In genomic region chr17:2926019-2926650, GRCh38 we compare ENCODE assay signal across 12 cellular contexts.
DNase-seq lines count a peak whose midpoint lies in the region; ATAC-seq and TF ChIP-seq lines count a peak whose summit lies in the region.
"Had no signal": no experiment of that assay in that cellular context is flagged by ENCODE, and none has a peak within 500 bp of the region (broad histone marks: within the 10 kb centered on the region; RNA-seq: fewer than 3 reads in every experiment).

No MANE protein-coding gene starts in this region.

- TF ChIP-seq CTCF in MCF 10A (IDR thresholded peaks at IDR 0.05; ENCODE audit: unreplicated experiment): no peak
- TF ChIP-seq CTCF in lower lobe of right lung (IDR thresholded peaks at IDR 0.05): no peak

- peaks cover 38 to 72% (median 61%) of the 10 kb centered on the region in 10 experiments for H3K4me1 ChIP-seq in BLaER1 treated with 17β-estradiol and CSF1 and Interleukin-3, amounts not matched to agents 10 nM and 100 nM
- H3K4me1 ChIP-seq in lower lobe of right lung: no peaks in the 10 kb centered on the region

- no peaks in the 10 kb centered on the region for H3K36me3 Mint-ChIP-seq in MCF 10A (ENCODE audit: insufficient read depth, unreplicated experiment)

- H3K27ac ChIP-seq in BLaER1 treated with 17β-estradiol and CSF1 and Interleukin-3, amounts not matched to agents 10 nM and 100 nM: peak overlapping the region in 9 of 11 experiments; percentile 46 to 69 (median 59); a peak in 17 of 22 replicates
- H3K27ac ChIP-seq in lower lobe of right lung: no peak overlapping the region
- H3K27ac ChIP-seq: neutrophil had no signal

- peak overlapping the region in 5 of 11 experiments; percentile 21 to 34 (median 24); a peak in 8 of 22 replicates for H3K9ac ChIP-seq in BLaER1 treated with 17β-estradiol and CSF1 and Interleukin-3, amounts not matched to agents 10 nM and 100 nM

- H3K36me3 ChIP-seq in BLaER1 treated with 17β-estradiol and CSF1 and Interleukin-3, amounts not matched to agents 10 nM and 100 nM: peaks cover 0 to 72% (median 51%) of the 10 kb centered on the region in 11 experiments; a peak in 15 of 22 replicates
- H3K36me3 ChIP-seq in lower lobe of right lung: no peaks in the 10 kb centered on the region

- no peaks in the 10 kb centered on the region; a peak in 1 of 22 replicates for H3K9me3 ChIP-seq in BLaER1 treated with 17β-estradiol and CSF1 and Interleukin-3, amounts not matched to agents 10 nM and 100 nM (replicated peaks in 1 of 11)
- H3K9me3 ChIP-seq in lower lobe of right lung: no peaks in the 10 kb centered on the region
- H3K9me3 ChIP-seq: neutrophil had no signal

- H3K27me3 Mint-ChIP-seq in MCF 10A (ENCODE audit: insufficient read depth, unreplicated experiment): no peaks in the 10 kb centered on the region

- no peak for TF ChIP-seq POLR2A in erythroblast (IDR thresholded peaks at IDR 0.05; ENCODE audit: low read length)

- peak overlapping the region in 7 of 11 experiments; percentile 3 to 68 (median 62); a peak in 13 of 22 replicates for H3K4me2 ChIP-seq in BLaER1 treated with 17β-estradiol and CSF1 and Interleukin-3, amounts not matched to agents 10 nM and 100 nM

- POLR2A ChIA-PET in MCF 10A (lab: Yijun Ruan, JAX): interaction anchor here (0.8 to 3.6 kb wide), 15 partner anchors 8 to 80 kb away, joined by 3 to 30 read pairs (median 4); no protein-coding TSS in a partner anchor

- intact Hi-C loops in MCF 10A (cut with micrococcal nuclease): loop anchor here (1.0 kb wide), 2 partner anchors 23 to 72 kb away; no protein-coding TSS in a partner anchor
- intact Hi-C loops in lower lobe of right lung (cut with DNase I): no loop called here

- ATAC-seq in lower lobe of right lung: peak; percentile 34 to 41

- DNase-seq in M059J (ENCODE audit: low read depth) (peak; percentile 88), MCF 10A (ENCODE audit: unreplicated experiment) (peak; percentile 88), lower lobe of right lung (no peak), HCEC 1CT (no peak), inferior parietal cortex (ENCODE audit: extremely low spot score) (no peak), erythroblast (lab: John Stamatoyannopoulos, UW) (no peak), NCI-H2081 treated with DMSO at 0.1 percent for 48 hours (lab: John Stamatoyannopoulos, UW) (no peak)
- DNase-seq: COR-L47; stimulated activated CD4-positive, alpha-beta T cell treated with anti-CD3 and anti-CD28 coated beads, Interleukin-4, amount 100 ng/mL, for 24 hours; T-helper 2 cell had no signal

- H3K4me1 Mint-ChIP-seq in MCF 10A (ENCODE audit: insufficient read depth, unreplicated experiment): peaks cover 26% of the 10 kb centered on the region

- peak overlapping the region; percentile 6 for H3K4me3 Mint-ChIP-seq in MCF 10A (ENCODE audit: unreplicated experiment)

- TSS peak; percentile 91 for BruUV-seq in MCF 10A (replicated peaks; lab: Mats Ljungman, UMichigan)

- H4K20me1 ChIP-seq in BLaER1 treated with 17β-estradiol and CSF1 and Interleukin-3, amounts not matched to agents 10 nM and 100 nM: peaks cover 13 to 70% (median 46%) of the 10 kb centered on the region in 11 experiments; a peak in 20 of 22 replicates

- CTCF ChIA-PET in MCF 10A (lab: Yijun Ruan, JAX): interaction anchor here (0.5 to 3.1 kb wide), 17 partner anchors 10 to 1124 kb away, joined by 3 to 22 read pairs (median 4); no protein-coding TSS in a partner anchor

- H3K9me3 Mint-ChIP-seq in MCF 10A (ENCODE audit: unreplicated experiment): no peaks in the 10 kb centered on the region

- no peaks in the 10 kb centered on the region for H3K27me3 ChIP-seq in BLaER1 treated with 17β-estradiol and CSF1 and Interleukin-3, amounts not matched to agents 10 nM and 100 nM
- no peaks in the 10 kb centered on the region for H3K27me3 ChIP-seq in lower lobe of right lung (ENCODE audit: low read depth)
- H3K27me3 ChIP-seq: neutrophil had no signal

- peak overlapping the region; percentile 97 for H3K27ac Mint-ChIP-seq in MCF 10A (ENCODE audit: low read depth, unreplicated experiment)

- H3K4me3 ChIP-seq in BLaER1 treated with 17β-estradiol and CSF1 and Interleukin-3, amounts not matched to agents 10 nM and 100 nM: no peak overlapping the region
- H3K4me3 ChIP-seq in lower lobe of right lung: no peak overlapping the region

Comparison
In these comparisons a context has a peak if more than half of its experiments do, and no peak if none do; other contexts are left out.
1. DNase-seq: peak in M059J (single experiment) and MCF 10A (single experiment); none in lower lobe of right lung (single experiment), HCEC 1CT (single experiment), inferior parietal cortex (single experiment), erythroblast (0 of 2) and NCI-H2081 treated with DMSO at 0.1 percent for 48 hours (single experiment).